In the genomic region with DNA sequence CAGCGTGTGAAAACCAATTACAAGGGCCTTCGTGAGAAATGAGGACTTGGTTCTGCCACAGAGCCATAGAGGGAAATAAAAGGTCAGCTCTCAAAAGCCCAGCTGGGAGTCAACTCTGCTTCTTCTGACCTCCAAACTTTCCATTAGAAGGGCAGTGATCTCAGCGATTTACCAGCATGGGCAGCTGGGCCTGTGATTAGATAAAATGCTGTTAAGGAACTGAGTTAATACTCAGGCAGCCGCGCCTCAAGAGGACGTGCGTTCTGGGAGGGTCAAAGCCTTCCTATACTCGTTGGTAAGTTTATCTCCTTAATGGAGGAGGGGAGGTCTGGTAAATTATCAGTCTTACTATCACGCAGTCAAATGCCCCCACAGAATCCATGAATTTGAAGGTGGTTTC, we compare ENCODE assay signal across 22 cellular contexts.
"Had no signal": no experiment of that assay in that cellular context is flagged by ENCODE, and none has a peak within 500 bp of the region (broad histone marks: within the 10 kb centered on the region; RNA-seq: fewer than 3 reads in every experiment).

No MANE protein-coding gene starts in this region.

- H3K79me2 ChIP-seq: parathyroid adenoma had no signal

- H3K9me3 ChIP-seq: gastrocnemius medialis, right lobe of liver, thoracic aorta, tibial nerve had no signal

- H3K9ac ChIP-seq: parathyroid adenoma had no signal

- H3K36me3 ChIP-seq: gastrocnemius medialis, right lobe of liver, thoracic aorta, tibial nerve had no signal

- H3K36me3 Mint-ChIP-seq: naive thymus-derived CD8-positive, alpha-beta T cell; stimulated activated naive B cell treated with anti-CD40 and anti-IgM and Interleukin-4, amounts not matched to agents 10 μg/mL and 1 μg/mL and 100 μg/mL, for 72 hours had no signal

- H3K4me3 Mint-ChIP-seq: endodermal cell; naive thymus-derived CD8-positive, alpha-beta T cell; nephron progenitor cell; stimulated activated naive B cell treated with anti-CD40 and anti-IgM and Interleukin-4, amounts not matched to agents 10 μg/mL and 1 μg/mL and 100 μg/mL, for 72 hours; stimulated activated naive CD8-positive, alpha-beta T cell treated with anti-CD3 and anti-CD28 coated beads, Interleukin-15, Interleukin-2, amounts not matched to agents 100 ng/mL and 50 ng/mL, for 24 hours had no signal

- H3K4me1 ChIP-seq: gastrocnemius medialis, tibial nerve had no signal

- DNase-seq: cortex of kidney; effector CD8-positive, alpha-beta T cell; endodermal cell; foreskin fibroblast; gastrocnemius medialis; head of caudate nucleus; kidney; naive thymus-derived CD8-positive, alpha-beta T cell; nephron progenitor cell; right lobe of liver; small intestine; stimulated activated CD4-positive, alpha-beta T cell treated with anti-CD3 and anti-CD28 coated beads, Interleukin-15, amount 100 ng/mL, for 24 hours; stimulated activated CD4-positive, alpha-beta T cell treated with anti-CD3 and anti-CD28 coated beads, Interleukin-2, amount 100 ng/mL, for 48 hours; stimulated activated naive B cell treated with anti-CD40 and anti-IgM and Interleukin-4, amounts not matched to agents 10 μg/mL and 1 μg/mL and 100 μg/mL, for 72 hours had no signal

- H3K4me3 ChIP-seq: gastrocnemius medialis, right lobe of liver, thoracic aorta, tibial nerve had no signal

- FAIRE-seq: kidney, small intestine had no signal

- H3K27me3 Mint-ChIP-seq: progenitor cell of endocrine pancreas; stimulated activated naive CD8-positive, alpha-beta T cell treated with anti-CD3 and anti-CD28 coated beads, Interleukin-15, Interleukin-2, amounts not matched to agents 100 ng/mL and 50 ng/mL, for 24 hours had no signal

- H3K9me3 Mint-ChIP-seq: endodermal cell had no signal

- H3K27ac ChIP-seq: epithelial cell of prostate, gastrocnemius medialis, parathyroid adenoma, right lobe of liver, thoracic aorta, tibial nerve had no signal

- ATAC-seq: esophagus mucosa; gastrocnemius medialis; left lobe of liver; naive thymus-derived CD8-positive, alpha-beta T cell; right lobe of liver; stimulated activated naive B cell treated with anti-CD40 and anti-IgM and Interleukin-4, amounts not matched to agents 10 μg/mL and 1 μg/mL and 100 μg/mL, for 72 hours had no signal

- H3K27me3 ChIP-seq: gastrocnemius medialis, right lobe of liver, tibial nerve had no signal

- H2AFZ ChIP-seq: parathyroid adenoma had no signal

- H3K4me1 Mint-ChIP-seq: naive thymus-derived CD8-positive, alpha-beta T cell had no signal

- H3K27ac Mint-ChIP-seq: endodermal cell; naive thymus-derived CD8-positive, alpha-beta T cell; nephron progenitor cell; progenitor cell of endocrine pancreas; stimulated activated naive CD8-positive, alpha-beta T cell treated with anti-CD3 and anti-CD28 coated beads, Interleukin-15, Interleukin-2, amounts not matched to agents 100 ng/mL and 50 ng/mL, for 24 hours had no signal
